32 cellular contexts compared by ENCODE assay signal in genomic region chr4:165234766-165235165, GRCh38.
"Had no signal": no experiment of that assay in that cellular context is flagged by ENCODE, and none has a peak within 500 bp of the region (broad histone marks: within the 10 kb centered on the region; RNA-seq: fewer than 3 reads in every experiment).

No MANE protein-coding gene starts in this region.

- H3K36me3 ChIP-seq: breast epithelium, cardiac muscle cell, colonic mucosa had no signal

- H3K27ac Mint-ChIP-seq: activated CD4-positive, alpha-beta memory T cell treated with anti-CD3 and anti-CD28 coated beads, Interleukin-2, amount 10 ng/mL, durations not matched to agents 7 days and 5 days; activated naive CD4-positive, alpha-beta T cell treated with anti-CD3 and anti-CD28 coated beads, Interleukin-2, amount 50 U/mL, for 72 hours; activated T-cell treated with anti-CD3 and anti-CD28 coated beads, Interleukin-2, amount 50 U/mL, for 72 hours; brain; T-helper 2 cell treated with Interferon-gamma antibody and Interleukin-4, amounts not matched to agents 5 μg/mL and 100 μg/mL, for 36 hours had no signal

- H3K4me3 ChIP-seq: ascending aorta, breast epithelium, cardiac muscle cell, colonic mucosa, esophagus squamous epithelium, gastroesophageal sphincter, heart right ventricle had no signal

- DNase-seq: activated CD4-positive, alpha-beta memory T cell treated with anti-CD3 and anti-CD28 coated beads, Interleukin-2, amount 10 ng/mL, durations not matched to agents 7 days and 5 days; activated CD4-positive, alpha-beta T cell treated with anti-CD3 and anti-CD28 coated beads for 36 hours; activated CD4-positive, alpha-beta T cell treated with anti-CD3 and anti-CD28 coated beads, Interleukin-2, amount 10 ng/mL, durations not matched to agents 24 days and 14 days; activated CD4-positive, alpha-beta T cell treated with anti-CD3 and anti-CD28 coated beads, Interleukin-2, amount 50 U/mL, for 4 hours; activated CD4-positive, CD25-positive, alpha-beta regulatory T cell; activated CD4-positive, CD25-positive, alpha-beta regulatory T cell treated with anti-CD3 and anti-CD28 coated beads, Interleukin-2, amount 50 U/mL, for 72 hours; activated CD8-positive, alpha-beta memory T cell treated with anti-CD3 and anti-CD28 coated beads, Interleukin-2, amount 50 U/mL, for 48 hours; activated gamma-delta T cell; activated naive CD4-positive, alpha-beta T cell; activated naive CD4-positive, alpha-beta T cell treated with anti-CD3 and anti-CD28 coated beads, Interleukin-2, amount 10 ng/mL, durations not matched to agents 7 days and 5 days; activated naive CD8-positive, alpha-beta T cell treated with anti-CD3 and anti-CD28 coated beads, Interleukin-2, amount 10 ng/mL, durations not matched to agents 7 days and 5 days; activated T-cell treated with anti-CD3 and anti-CD28 coated beads for 4 hours; activated T-cell treated with anti-CD3 and anti-CD28 coated beads, Interleukin-2, amount 50 U/mL, for 24 hours; activated T-cell treated with anti-CD3 and anti-CD28 coated beads, Interleukin-2, amount 50 U/mL, for 72 hours; central memory CD4-positive, alpha-beta T cell; cerebellar nuclear complex; colonic mucosa; effector CD8-positive, alpha-beta T cell; esophagus squamous epithelium; foreskin melanocyte; heart right ventricle; T-helper 17 cell; T1000 had no signal

- H3K27me3 Mint-ChIP-seq: activated CD4-positive, alpha-beta memory T cell treated with anti-CD3 and anti-CD28 coated beads, Interleukin-2, amount 10 ng/mL, durations not matched to agents 7 days and 5 days; activated CD4-positive, alpha-beta T cell treated with anti-CD3 and anti-CD28 coated beads for 36 hours; activated CD4-positive, alpha-beta T cell treated with anti-CD3 and anti-CD28 coated beads, Interleukin-2, amount 10 ng/mL, durations not matched to agents 24 days and 14 days; activated naive CD4-positive, alpha-beta T cell treated with anti-CD3 and anti-CD28 coated beads, Interleukin-2, amount 10 ng/mL, durations not matched to agents 7 days and 5 days; activated naive CD8-positive, alpha-beta T cell treated with anti-CD3 and anti-CD28 coated beads, Interleukin-2, amount 10 ng/mL, durations not matched to agents 7 days and 5 days; activated T-cell treated with anti-CD3 and anti-CD28 coated beads, Interleukin-2, amount 50 U/mL, for 24 hours; brain; T-helper 17 cell had no signal

- H3K4me1 ChIP-seq: breast epithelium, colonic mucosa, gastroesophageal sphincter had no signal

- H3K9me3 ChIP-seq: ascending aorta, breast epithelium, colonic mucosa, esophagus squamous epithelium, gastroesophageal sphincter, heart right ventricle had no signal

- H3K9me3 Mint-ChIP-seq: activated CD4-positive, alpha-beta memory T cell treated with anti-CD3 and anti-CD28 coated beads, Interleukin-2, amount 10 ng/mL, durations not matched to agents 7 days and 5 days; activated CD4-positive, alpha-beta T cell treated with anti-CD3 and anti-CD28 coated beads, Interleukin-2, amount 10 ng/mL, durations not matched to agents 24 days and 14 days; activated naive CD4-positive, alpha-beta T cell treated with anti-CD3 and anti-CD28 coated beads, Interleukin-2, amount 10 ng/mL, durations not matched to agents 7 days and 5 days; activated naive CD4-positive, alpha-beta T cell treated with anti-CD3 and anti-CD28 coated beads, Interleukin-2, amount 50 U/mL, for 72 hours; activated naive CD8-positive, alpha-beta T cell treated with anti-CD3 and anti-CD28 coated beads, Interleukin-2, amount 10 ng/mL, durations not matched to agents 7 days and 5 days; activated T-cell treated with anti-CD3 and anti-CD28 coated beads, Interleukin-2, amount 50 U/mL, for 24 hours; activated T-cell treated with anti-CD3 and anti-CD28 coated beads, Interleukin-2, amount 50 U/mL, for 72 hours; brain; T-helper 2 cell treated with Interferon-gamma antibody and Interleukin-4, amounts not matched to agents 5 μg/mL and 100 μg/mL, for 36 hours had no signal

- ATAC-seq: activated CD4-positive, alpha-beta T cell treated with anti-CD3 and anti-CD28 coated beads for 36 hours; activated naive CD4-positive, alpha-beta T cell treated with anti-CD3 and anti-CD28 coated beads, Interleukin-2, amount 50 U/mL, for 72 hours; activated T-cell treated with anti-CD3 and anti-CD28 coated beads, Interleukin-2, amount 50 U/mL, for 72 hours; gastroesophageal sphincter; heart right ventricle; T-helper 17 cell had no signal

- H3K27ac ChIP-seq: breast epithelium, cardiac muscle cell, colonic mucosa, epithelial cell of prostate, esophagus squamous epithelium, gastroesophageal sphincter, heart right ventricle had no signal

- H3K4me3 Mint-ChIP-seq: activated CD4-positive, alpha-beta memory T cell treated with anti-CD3 and anti-CD28 coated beads, Interleukin-2, amount 10 ng/mL, durations not matched to agents 7 days and 5 days; activated CD4-positive, alpha-beta T cell treated with anti-CD3 and anti-CD28 coated beads for 36 hours; activated CD4-positive, alpha-beta T cell treated with anti-CD3 and anti-CD28 coated beads, Interleukin-2, amount 10 ng/mL, durations not matched to agents 24 days and 14 days; activated naive CD4-positive, alpha-beta T cell treated with anti-CD3 and anti-CD28 coated beads, Interleukin-2, amount 10 ng/mL, durations not matched to agents 7 days and 5 days; activated naive CD8-positive, alpha-beta T cell treated with anti-CD3 and anti-CD28 coated beads, Interleukin-2, amount 10 ng/mL, durations not matched to agents 7 days and 5 days; activated T-cell treated with anti-CD3 and anti-CD28 coated beads, Interleukin-2, amount 50 U/mL, for 24 hours; activated T-cell treated with anti-CD3 and anti-CD28 coated beads, Interleukin-2, amount 50 U/mL, for 72 hours; brain; T-helper 17 cell; T-helper 2 cell treated with Interferon-gamma antibody and Interleukin-4, amounts not matched to agents 5 μg/mL and 100 μg/mL, for 36 hours had no signal

- H3K27me3 ChIP-seq: ascending aorta, breast epithelium, cardiac muscle cell, colonic mucosa, esophagus squamous epithelium, gastroesophageal sphincter, heart right ventricle had no signal

- FAIRE-seq: endothelial cell of umbilical vein had no signal
